ENCODE assay signal across 25 cellular contexts in the genomic region with DNA sequence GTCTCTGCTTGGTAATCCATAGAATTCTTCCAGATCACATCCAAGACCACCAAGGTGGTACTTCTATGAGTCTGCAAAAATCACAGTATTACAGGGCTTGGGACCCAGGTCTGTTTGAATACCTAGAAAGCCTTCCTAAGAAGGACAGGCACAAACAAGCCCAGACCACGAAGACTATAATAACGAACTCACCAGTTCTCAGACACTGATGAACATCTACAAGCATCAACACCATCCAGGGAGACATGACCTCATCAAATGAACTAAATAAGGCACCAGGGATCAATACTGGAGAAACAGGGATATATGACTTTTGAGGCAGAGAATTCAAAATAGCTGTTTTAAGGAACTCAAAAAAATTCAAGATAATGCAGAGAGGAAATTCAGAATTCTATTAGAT. TPM values are rescaled to one million over a fixed set of nuclear protein-coding genes. Genes with fewer than 3 reads are reported as not detected.
"Had no signal": no experiment of that assay in that cellular context is flagged by ENCODE, and none has a peak within 500 bp of the region (broad histone marks: within the 10 kb centered on the region; RNA-seq: fewer than 3 reads in every experiment).

No MANE protein-coding gene starts in this region.

- H3K4me3 ChIP-seq: SJSA1, SK-N-MC had no signal

- H3K4me1 ChIP-seq: SJSA1 had no signal

- DNase-seq: IMR-90, KG1, MV-4-11, NCI-H1048, NCI-H1105 treated with DMSO at 0.1 percent for 48 hours, NCI-H1417 treated with DMSO at 0.1 percent for 48 hours, NCI-H146, NCI-H1694 treated with DMSO at 0.1 percent for 48 hours, NCI-H1930, NCI-H2081, NCI-H2107, NCI-H2227 treated with DMSO at 0.1 percent for 48 hours, NCI-H510A, NCI-H524 treated with DMSO at 0.1 percent for 48 hours, NCI-H69, NCI-H774, Right ventricle myocardium superior, RPMI8226, SIG-M5 had no signal

- H3K36me3 ChIP-seq: SJSA1 had no signal

- FAIRE-seq: RCC 7860 had no signal

- H3K27ac ChIP-seq: SJSA1, SK-N-MC had no signal

RNA-seq across cellular contexts. Expression of a gene that starts 20.1 kb away (rescaled TPM):
- total RNA-seq: HT-29, IMR-90, LHCN-M2, MCF 10A, Right ventricle myocardium superior, SJSA1 had no signal
- polyA plus RNA-seq: IMR-90 had no signal

RNA-seq across cellular contexts. Expression of a gene that starts 34.2 kb away (rescaled TPM):
- total RNA-seq: IMR-90 had no signal
